18 cellular contexts compared by ENCODE assay signal in genomic region chr11:9030601-9031000, GRCh38. TPM values are rescaled to one million over a fixed set of nuclear protein-coding genes. Genes with fewer than 3 reads are reported as not detected.
DNase-seq lines count a peak whose midpoint lies in the region; ATAC-seq, FAIRE-seq and TF ChIP-seq lines count a peak whose summit lies in the region.
"Had no signal": no experiment of that assay in that cellular context is flagged by ENCODE, and none has a peak within 500 bp of the region (broad histone marks: within the 10 kb centered on the region; RNA-seq: fewer than 3 reads in every experiment).

No MANE protein-coding gene starts in this region.

- H3K27me3 ChIP-seq in mammary epithelial cell (ENCODE audit: insufficient read depth, low read length) (no peaks in the 10 kb centered on the region), breast epithelium (no peaks in the 10 kb centered on the region), RWPE2 (ENCODE audit: insufficient read depth, poor library complexity, severe bottlenecking) (no peaks in the 10 kb centered on the region), foreskin keratinocyte (no peaks in the 10 kb centered on the region)
- H3K27me3 ChIP-seq: SJCRH30 had no signal

- H3K4me1 ChIP-seq in mammary epithelial cell (ENCODE audit: insufficient read depth, low read length): peaks cover 7% of the 10 kb centered on the region
- H3K4me1 ChIP-seq in breast epithelium: no peaks in the 10 kb centered on the region
- no peaks in the 10 kb centered on the region for H3K4me1 ChIP-seq in RWPE2 (ENCODE audit: insufficient read depth, poor library complexity, severe bottlenecking)
- H3K4me1 ChIP-seq in foreskin keratinocyte: no peaks in the 10 kb centered on the region
- H3K4me1 ChIP-seq: HAP-1 had no signal

- in situ Hi-C loops in mammary epithelial cell (cut with MboI; ENCODE audit: low sequenced_read_pairs in 2 of 2): no loop called here

- H3K9me3 Mint-ChIP-seq in activated T-helper 1 cell treated with anti-CD3 and anti-CD28 coated beads, Interleukin-12 subunit alpha, Interleukin-12 subunit beta, Interleukin-2, Interleukin-4 antibody, amounts not matched to agents 30 ng/mL and 10 ng/mL and 1 ng/mL, durations not matched to agents 14 hours and 24 hours and 36 hours: no peaks in the 10 kb centered on the region
- H3K9me3 Mint-ChIP-seq in activated T-cell treated with anti-CD3 and anti-CD28 coated beads, Interleukin-2, amount 50 U/mL, for 24 hours: no peaks in the 10 kb centered on the region
- H3K9me3 Mint-ChIP-seq: CD4-positive, alpha-beta T cell had no signal

- no peak overlapping the region for H3K4me3 ChIP-seq in mammary epithelial cell (replicated peaks in 1 of 3; ENCODE audit: insufficient read depth in 1 of 3, low read depth in 2 of 3, low read length in 3 of 3)
- H3K4me3 ChIP-seq in breast epithelium: no peak overlapping the region
- H3K4me3 ChIP-seq in RWPE2 (ENCODE audit: severe bottlenecking): no peak overlapping the region
- H3K4me3 ChIP-seq: HAP-1, SJCRH30 had no signal

- TF ChIP-seq CTCF in mammary epithelial cell (conservative IDR thresholded peaks at IDR 0.05 in 1 of 2, IDR thresholded peaks at IDR 0.05 in 1 of 2; ENCODE audit: extremely low read depth in 1 of 2, insufficient read depth in 1 of 2, low read depth in 1 of 2, low read length in 2 of 2): no peak
- TF ChIP-seq CTCF in breast epithelium (IDR thresholded peaks at IDR 0.05): no peak
- no peak for TF ChIP-seq CTCF in RWPE2 (IDR thresholded peaks at IDR 0.05; ENCODE audit: poor library complexity, severe bottlenecking)
- no peak for TF ChIP-seq CTCF in foreskin keratinocyte (conservative IDR thresholded peaks at IDR 0.05)

- no peak overlapping the region for H3K4me3 Mint-ChIP-seq in activated T-helper 1 cell treated with anti-CD3 and anti-CD28 coated beads, Interleukin-12 subunit alpha, Interleukin-12 subunit beta, Interleukin-2, Interleukin-4 antibody, amounts not matched to agents 30 ng/mL and 10 ng/mL and 1 ng/mL, durations not matched to agents 14 hours and 24 hours and 36 hours
- no peak overlapping the region for H3K4me3 Mint-ChIP-seq in activated T-cell treated with anti-CD3 and anti-CD28 coated beads, Interleukin-2, amount 50 U/mL, for 24 hours
- H3K4me3 Mint-ChIP-seq: CD4-positive, alpha-beta T cell had no signal

- CTCF ChIA-PET in mammary epithelial cell (lab: Charles Lee; ENCODE audit: low non-redundant PET): no interaction called here

- no peak overlapping the region for H3K9ac ChIP-seq in mammary epithelial cell (ENCODE audit: insufficient read depth, low read length)

- no peaks in the 10 kb centered on the region for H3K4me1 Mint-ChIP-seq in activated T-helper 1 cell treated with anti-CD3 and anti-CD28 coated beads, Interleukin-12 subunit alpha, Interleukin-12 subunit beta, Interleukin-2, Interleukin-4 antibody, amounts not matched to agents 30 ng/mL and 10 ng/mL and 1 ng/mL, durations not matched to agents 14 hours and 24 hours and 36 hours (ENCODE audit: low read depth)
- H3K4me1 Mint-ChIP-seq in activated T-cell treated with anti-CD3 and anti-CD28 coated beads, Interleukin-2, amount 50 U/mL, for 24 hours (ENCODE audit: low read depth): no peaks in the 10 kb centered on the region

- no peak overlapping the region for H3K27ac ChIP-seq in mammary epithelial cell (ENCODE audit: insufficient read depth, low read depth, low read length)
- no peak overlapping the region for H3K27ac ChIP-seq in breast epithelium
- H3K27ac ChIP-seq in RWPE2 (ENCODE audit: poor library complexity, severe bottlenecking): no peak overlapping the region
- no peak overlapping the region for H3K27ac ChIP-seq in foreskin keratinocyte
- H3K27ac ChIP-seq: SJCRH30 had no signal

- FAIRE-seq in GM12892 (lab: Jason Lieb, UNC): no peak
- FAIRE-seq: GM19239 had no signal

- H3K27ac Mint-ChIP-seq in activated T-helper 1 cell treated with anti-CD3 and anti-CD28 coated beads, Interleukin-12 subunit alpha, Interleukin-12 subunit beta, Interleukin-2, Interleukin-4 antibody, amounts not matched to agents 30 ng/mL and 10 ng/mL and 1 ng/mL, durations not matched to agents 14 hours and 24 hours and 36 hours: no peak overlapping the region
- H3K27ac Mint-ChIP-seq in activated T-cell treated with anti-CD3 and anti-CD28 coated beads, Interleukin-2, amount 50 U/mL, for 24 hours: no peak overlapping the region
- H3K27ac Mint-ChIP-seq: CD4-positive, alpha-beta T cell had no signal

- H3K36me3 Mint-ChIP-seq in activated T-helper 1 cell treated with anti-CD3 and anti-CD28 coated beads, Interleukin-12 subunit alpha, Interleukin-12 subunit beta, Interleukin-2, Interleukin-4 antibody, amounts not matched to agents 30 ng/mL and 10 ng/mL and 1 ng/mL, durations not matched to agents 14 hours and 24 hours and 36 hours (ENCODE audit: low read depth): no peaks in the 10 kb centered on the region
- no peaks in the 10 kb centered on the region for H3K36me3 Mint-ChIP-seq in activated T-cell treated with anti-CD3 and anti-CD28 coated beads, Interleukin-2, amount 50 U/mL, for 24 hours (ENCODE audit: low read depth)

- no peaks in the 10 kb centered on the region for H3K79me2 ChIP-seq in mammary epithelial cell (ENCODE audit: insufficient read depth, low read length)

- H3K36me3 ChIP-seq in mammary epithelial cell (ENCODE audit: insufficient read depth, low read length) (no peaks in the 10 kb centered on the region), breast epithelium (no peaks in the 10 kb centered on the region), RWPE2 (ENCODE audit: low read depth) (no peaks in the 10 kb centered on the region)
- H3K36me3 ChIP-seq: HAP-1, SJCRH30 had no signal

- 75% methylated on average over 5 of the region's 5 CpGs for WGBS in mammary epithelial cell (ENCODE audit: low coverage, missing lambda C conversion rate)

- H4K20me1 ChIP-seq in mammary epithelial cell (ENCODE audit: insufficient read depth, low read length): no peaks in the 10 kb centered on the region

- H3K9me3 ChIP-seq in mammary epithelial cell (replicated peaks; ENCODE audit: insufficient read depth, low read length): no peaks in the 10 kb centered on the region
- H3K9me3 ChIP-seq in breast epithelium: no peaks in the 10 kb centered on the region
- H3K9me3 ChIP-seq in RWPE2 (ENCODE audit: severe bottlenecking): no peaks in the 10 kb centered on the region
- H3K9me3 ChIP-seq: HAP-1, SJCRH30 had no signal

- H3K4me2 ChIP-seq in mammary epithelial cell (ENCODE audit: insufficient read depth, low read depth, low read length): no peak overlapping the region

- DNase-seq in mammary epithelial cell: peak; percentile 12
- DNase-seq in breast epithelium (ENCODE audit: low spot score in 2 of 2): no peak
- DNase-seq in RWPE2 (ENCODE audit: low spot score): no peak
- peak in 1 of 2 donors; percentile 36 for DNase-seq in foreskin keratinocyte
- DNase-seq in GM12892 (ENCODE audit: insufficient read length): no peak
- DNase-seq in activated T-helper 1 cell treated with anti-CD3 and anti-CD28 coated beads, Interleukin-12 subunit alpha, Interleukin-12 subunit beta, Interleukin-2, Interleukin-4 antibody, amounts not matched to agents 30 ng/mL and 10 ng/mL and 1 ng/mL, durations not matched to agents 14 hours and 24 hours and 36 hours (ENCODE audit: low spot score): no peak
- no peak for DNase-seq in activated T-cell treated with anti-CD3 and anti-CD28 coated beads, Interleukin-2, amount 50 U/mL, for 24 hours
- DNase-seq: ACHN; Calu3; CD4-positive, alpha-beta T cell; EL; NCI-H1417; NCI-H345; SJCRH30; SW 1271 had no signal

- BruUV-seq in mammary epithelial cell (replicated peaks; lab: Mats Ljungman, UMichigan): no TSS peak

- H2AFZ ChIP-seq in mammary epithelial cell (ENCODE audit: low read depth, low read length): peak overlapping the region; percentile 63

- peaks cover 2% of the 10 kb centered on the region for H3K27me3 Mint-ChIP-seq in activated T-helper 1 cell treated with anti-CD3 and anti-CD28 coated beads, Interleukin-12 subunit alpha, Interleukin-12 subunit beta, Interleukin-2, Interleukin-4 antibody, amounts not matched to agents 30 ng/mL and 10 ng/mL and 1 ng/mL, durations not matched to agents 14 hours and 24 hours and 36 hours (ENCODE audit: insufficient read depth)
- no peaks in the 10 kb centered on the region for H3K27me3 Mint-ChIP-seq in activated T-cell treated with anti-CD3 and anti-CD28 coated beads, Interleukin-2, amount 50 U/mL, for 24 hours
- H3K27me3 Mint-ChIP-seq: CD4-positive, alpha-beta T cell had no signal

- ATAC-seq in RWPE2 (ENCODE audit: low read depth) (peak; percentile 10; the same call in 2 of the 3 replicates), foreskin keratinocyte (peak; percentile 28), GM18861 (IDR thresholded peaks at IDR 0.05; ENCODE audit: unreplicated experiment) (no peak)

- intact Hi-C loops in mammary epithelial cell (cut with micrococcal nuclease): no loop called here
- intact Hi-C loops in breast epithelium (cut with DNase I; ENCODE audit: low total_unique reads): no loop called here
- intact Hi-C loops in activated T-helper 1 cell treated with anti-CD3 and anti-CD28 coated beads, Interleukin-12 subunit alpha, Interleukin-12 subunit beta, Interleukin-2, Interleukin-4 antibody, amounts not matched to agents 30 ng/mL and 10 ng/mL and 1 ng/mL, durations not matched to agents 14 hours and 24 hours and 36 hours (cut with micrococcal nuclease): no loop called here

- TF ChIP-seq POLR2A in breast epithelium (IDR thresholded peaks at IDR 0.05) (no peak), GM12892 (IDR thresholded peaks at IDR 0.05; ENCODE audit: low read depth, low read length) (no peak)

- dilution Hi-C loops in mammary epithelial cell (cut with HindIII; ENCODE audit: low sequenced_read_pairs): no loop called here

RNA-seq across cellular contexts. Expression of gene NRIP3, which starts 26.8 kb away (rescaled TPM):
- total RNA-seq in mammary epithelial cell (1 to 10 TPM; 2.3 to 2.4 TPM), breast epithelium (10 to 100 TPM in 1 of 3 donors, 1 to 10 TPM in 1, under 1 TPM in 1; 0.96 to 14.5 (median 3.6) TPM), foreskin keratinocyte (2.2 and 3.3 TPM in 2 replicates)
- polyA plus RNA-seq in mammary epithelial cell (1.4 TPM), foreskin keratinocyte (1.2 TPM in 2 replicates)
- not detected for polyA minus RNA-seq in mammary epithelial cell
- polyA plus RNA-seq in GM12892 (2012; ENCODE audit: missing spikeins): not detected
- total RNA-seq in activated T-helper 1 cell treated with anti-CD3 and anti-CD28 coated beads, Interleukin-12 subunit alpha, Interleukin-12 subunit beta, Interleukin-2, Interleukin-4 antibody, amounts not matched to agents 30 ng/mL and 10 ng/mL and 1 ng/mL, durations not matched to agents 14 hours and 24 hours and 36 hours: 4.4 and 4.8 TPM in 2 replicates
